Comparison of ENCODE assay signal across 12 cellular contexts in the genomic region with DNA sequence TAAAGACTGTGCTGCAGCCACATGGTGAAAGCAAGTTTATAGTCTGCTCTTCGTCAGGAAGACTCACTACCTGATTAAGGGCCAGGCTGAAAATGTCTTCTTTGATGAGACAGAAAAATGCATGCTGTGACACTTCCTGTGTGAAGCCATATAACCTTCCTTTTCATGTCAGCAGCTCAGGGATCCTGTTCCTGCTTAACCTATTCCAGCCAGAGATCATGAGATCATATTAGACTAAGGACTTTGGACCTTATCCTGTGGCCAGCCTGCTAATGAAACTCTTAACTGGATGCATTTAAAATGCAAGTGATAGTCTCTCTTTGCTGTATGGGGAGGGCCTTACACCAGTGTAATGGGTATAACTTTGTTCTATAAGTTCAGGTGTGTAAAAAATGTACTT.
A peak's percentile ranks its signal among the peaks of the same experiment; 100 is the strongest.
DNase-seq lines count a peak whose midpoint lies in the region; ATAC-seq, FAIRE-seq and TF ChIP-seq lines count a peak whose summit lies in the region.
"Had no signal": no experiment of that assay in that cellular context is flagged by ENCODE, and none has a peak within 500 bp of the region (broad histone marks: within the 10 kb centered on the region; RNA-seq: fewer than 3 reads in every experiment).

No MANE protein-coding gene starts in this region.

- H3K36me3 Mint-ChIP-seq in immature natural killer cell: no peaks in the 10 kb centered on the region
- H3K36me3 Mint-ChIP-seq: stimulated activated memory B cell treated with anti-CD40 and anti-IgM and Interleukin-4, amounts not matched to agents 10 μg/mL and 1 μg/mL and 100 μg/mL, for 72 hours had no signal

- peak; percentile 87 for FAIRE-seq in GM12891 (lab: Jason Lieb, UNC)

- H3K79me2 ChIP-seq in PC-3 (ENCODE audit: low read length): no peaks in the 10 kb centered on the region

- intact Hi-C loops in A673 (cut with micrococcal nuclease; ENCODE audit: unreplicated experiment) (no loop called here), PC-3 (cut with micrococcal nuclease) (no loop called here)

- H3K27ac ChIP-seq in A673 (ENCODE audit: low read depth, low read length, poor library complexity, severe bottlenecking) (no peak overlapping the region), PC-3 (ENCODE audit: low read length) (no peak overlapping the region)

- peak overlapping the region in 4 of 6 donors; percentile 3 to 26 (median 9) for H3K27ac Mint-ChIP-seq in immature natural killer cell
- H3K27ac Mint-ChIP-seq: H9 had no signal

- peaks cover 0 to 1% (median 0%) of the 10 kb centered on the region in 3 donors for H3K27me3 Mint-ChIP-seq in immature natural killer cell (ENCODE audit: low read depth in 3 of 3)
- H3K27me3 Mint-ChIP-seq: stimulated activated memory B cell treated with anti-CD40 and anti-IgM and Interleukin-4, amounts not matched to agents 10 μg/mL and 1 μg/mL and 100 μg/mL, for 72 hours had no signal

- no peak for TF ChIP-seq POLR2A in GM12891 (IDR thresholded peaks at IDR 0.05; ENCODE audit: low read depth, low read length)

- DNase-seq in A673 (ENCODE audit: low spot score) (peak; percentile 17), GM12891 (ENCODE audit: insufficient read length, low spot score) (no peak), NCI-H526 treated with DMSO at 0.1 percent for 48 hours (lab: John Stamatoyannopoulos, UW) (peak; percentile 6), immature natural killer cell (peak; percentile 13 to 33 (median 23)), PC-3 (no peak), activated gamma-delta T cell treated with Interleukin-2 at 50 U/mL for 16 hours (no peak)
- DNase-seq: H9; MG63; stimulated activated CD4-positive, alpha-beta T cell treated with anti-CD3 and anti-CD28 coated beads, Interleukin-4, amount 100 ng/mL, for 24 hours had no signal

- H3K9me3 Mint-ChIP-seq in immature natural killer cell: no peaks in the 10 kb centered on the region
- H3K9me3 Mint-ChIP-seq: H9; stimulated activated memory B cell treated with anti-CD40 and anti-IgM and Interleukin-4, amounts not matched to agents 10 μg/mL and 1 μg/mL and 100 μg/mL, for 72 hours had no signal

- no peaks in the 10 kb centered on the region for H3K36me3 ChIP-seq in A673 (ENCODE audit: insufficient read depth, low read length, poor library complexity, severe bottlenecking)
- H3K36me3 ChIP-seq in PC-3 (ENCODE audit: low read depth, low read length): no peaks in the 10 kb centered on the region
- H3K36me3 ChIP-seq: MG63 had no signal

- no peaks in the 10 kb centered on the region for H3F3A ChIP-seq in PC-3 (ENCODE audit: low read length, unreplicated experiment)

- H3K27me3 ChIP-seq in A673 (replicated peaks; ENCODE audit: insufficient read depth, low read depth, low read length, poor library complexity): no peaks in the 10 kb centered on the region
- H3K27me3 ChIP-seq in PC-3 (ENCODE audit: low read length): no peaks in the 10 kb centered on the region
- H3K27me3 ChIP-seq: MG63 had no signal

- POLR2A ChIA-PET in A673 (lab: Charles Lee; ENCODE audit: low non-redundant PET) (no interaction called here), PC-3 (lab: Charles Lee; ENCODE audit: unreplicated experiment) (no interaction called here)

- no peak overlapping the region for H3K4me2 ChIP-seq in PC-3 (ENCODE audit: low read length)

- peak overlapping the region in 1 of 5 donors; percentile 6 for H3K4me3 Mint-ChIP-seq in immature natural killer cell
- H3K4me3 Mint-ChIP-seq: H9; stimulated activated memory B cell treated with anti-CD40 and anti-IgM and Interleukin-4, amounts not matched to agents 10 μg/mL and 1 μg/mL and 100 μg/mL, for 72 hours had no signal

- BruUV-seq in A673 (replicated peaks; lab: Mats Ljungman, UMichigan) (no TSS peak), PC-3 (replicated peaks; lab: Mats Ljungman, UMichigan) (no TSS peak)

- no peaks in the 10 kb centered on the region for H3K9me2 ChIP-seq in PC-3 (replicated peaks; ENCODE audit: low read length)

- H3K4me3 ChIP-seq in A673 (ENCODE audit: low read depth, low read length, poor library complexity, severe bottlenecking) (no peak overlapping the region), PC-3 (ENCODE audit: low read length) (no peak overlapping the region)
- H3K4me3 ChIP-seq: MG63 had no signal

- no peaks in the 10 kb centered on the region for H4K20me1 ChIP-seq in PC-3 (ENCODE audit: low read length)

- H3K4me1 Mint-ChIP-seq in immature natural killer cell: peaks cover 20 to 29% of the 10 kb centered on the region in 2 donors

- no peaks in the 10 kb centered on the region for H3K9me3 ChIP-seq in A673 (ENCODE audit: low read depth, low read length, poor library complexity, severe bottlenecking)
- no peaks in the 10 kb centered on the region for H3K9me3 ChIP-seq in PC-3 (ENCODE audit: low read length)
- H3K9me3 ChIP-seq: MG63 had no signal

- H2AFZ ChIP-seq in PC-3 (ENCODE audit: low read length): no peak overlapping the region

- no peak overlapping the region for H3K9ac ChIP-seq in PC-3 (ENCODE audit: low read length)

- ATAC-seq in PC-3: no peak
- no peak for ATAC-seq in GM18858 (IDR thresholded peaks at IDR 0.05; ENCODE audit: unreplicated experiment)
- ATAC-seq in HG03521 (IDR thresholded peaks at IDR 0.05; ENCODE audit: unreplicated experiment): no peak

- no peak for TF ChIP-seq CTCF in A673 (conservative IDR thresholded peaks at IDR 0.05; ENCODE audit: low read depth, low read length)
- TF ChIP-seq CTCF in PC-3 (conservative IDR thresholded peaks at IDR 0.05; ENCODE audit: low read depth, low read length): no peak

- H3K4me1 ChIP-seq in A673 (ENCODE audit: insufficient read depth, low read length, poor library complexity, severe bottlenecking) (no peaks in the 10 kb centered on the region), PC-3 (ENCODE audit: insufficient read depth, low read length) (no peaks in the 10 kb centered on the region)

- CTCF ChIA-PET in A673 (lab: Charles Lee): no interaction called here
- CTCF ChIA-PET in PC-3 (lab: Charles Lee): no interaction called here

TF ChIP-seq in GM12891, 5 proteins besides CTCF, POLR2A, EP300 and RAD21:
- TF ChIP-seq TAF1 (IDR thresholded peaks at IDR 0.05; ENCODE audit: low read depth, low read length) (no peak), SPI1 (IDR thresholded peaks at IDR 0.05; ENCODE audit: low read depth, low read length) (no peak), POLR2AphosphoS5 (IDR thresholded peaks at IDR 0.05; ENCODE audit: low read depth, low read length) (no peak), POU2F2 (IDR thresholded peaks at IDR 0.05; ENCODE audit: low read depth, low read length) (no peak), PAX5 (IDR thresholded peaks at IDR 0.05; ENCODE audit: insufficient read depth, low read length, severe bottlenecking) (no peak)

Comparison
In these comparisons a context has a peak if more than half of its experiments do, and no peak if none do; other contexts are left out.
1. DNase-seq: peak in A673 (single experiment), NCI-H526 treated with DMSO at 0.1 percent for 48 hours (single experiment) and immature natural killer cell (3 of 3); none in GM12891 (single experiment), PC-3 (single experiment) and activated gamma-delta T cell treated with Interleukin-2 at 50 U/mL for 16 hours (single experiment).